Comparison of ENCODE assay signal across 1 cellular context in the genomic region with DNA sequence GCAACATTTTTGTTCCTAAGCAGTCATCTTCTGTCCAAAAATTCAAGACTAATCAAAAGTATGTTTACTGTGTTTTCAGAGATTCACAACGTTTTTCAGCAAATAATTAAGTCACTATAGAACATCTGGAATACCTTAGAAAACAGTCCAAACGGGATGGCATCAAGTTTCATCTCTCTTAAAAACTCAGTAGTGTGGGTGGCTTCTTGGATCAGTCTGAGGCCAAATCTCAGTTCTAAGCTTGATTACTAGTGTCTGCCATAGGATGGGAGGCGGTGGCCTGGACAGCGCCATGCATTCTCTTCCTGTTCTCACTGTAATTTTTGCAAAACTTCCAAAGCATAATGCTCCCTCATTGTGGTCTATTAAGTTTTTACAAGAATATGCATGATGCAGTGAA.
TF ChIP-seq lines count a peak whose summit lies in the region.

No MANE protein-coding gene starts in this region.

TF ChIP-seq in IMR-90, 13 proteins besides CTCF, POLR2A, EP300 and RAD21 (continued from another document):
- TF ChIP-seq, protein P1, sequence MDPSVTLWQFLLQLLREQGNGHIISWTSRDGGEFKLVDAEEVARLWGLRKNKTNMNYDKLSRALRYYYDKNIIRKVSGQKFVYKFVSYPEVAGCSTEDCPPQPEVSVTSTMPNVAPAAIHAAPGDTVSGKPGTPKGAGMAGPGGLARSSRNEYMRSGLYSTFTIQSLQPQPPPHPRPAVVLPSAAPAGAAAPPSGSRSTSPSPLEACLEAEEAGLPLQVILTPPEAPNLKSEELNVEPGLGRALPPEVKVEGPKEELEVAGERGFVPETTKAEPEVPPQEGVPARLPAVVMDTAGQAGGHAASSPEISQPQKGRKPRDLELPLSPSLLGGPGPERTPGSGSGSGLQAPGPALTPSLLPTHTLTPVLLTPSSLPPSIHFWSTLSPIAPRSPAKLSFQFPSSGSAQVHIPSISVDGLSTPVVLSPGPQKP (IDR thresholded peaks at IDR 0.05; ENCODE audit: borderline replicate concordance, low read depth, low read length) = no peak
- TF ChIP-seq BHLHE40 (IDR thresholded peaks at IDR 0.05; ENCODE audit: low read depth, low read length) = no peak
- no peak for TF ChIP-seq FOS (IDR thresholded peaks at IDR 0.05; ENCODE audit: low read depth, low read length)
- TF ChIP-seq RCOR1 (IDR thresholded peaks at IDR 0.05; ENCODE audit: insufficient replicate concordance, low read length) = no peak
- no peak for TF ChIP-seq SMC3 (IDR thresholded peaks at IDR 0.05; ENCODE audit: low read depth, low read length)
- TF ChIP-seq RFX5 (IDR thresholded peaks at IDR 0.05; ENCODE audit: low read depth, low read length) = no peak
